1 cellular context compared by ENCODE assay signal in genomic region chr19:47227347-47228167, GRCh38.
A peak's percentile ranks its signal among the peaks of the same experiment; 100 is the strongest.
TF ChIP-seq lines count a peak whose summit lies in the region.

No MANE protein-coding gene starts in this region.

TF ChIP-seq in HepG2, 621 proteins besides CTCF, POLR2A, EP300 and RAD21 (continued from another document and continues in another):
- TF ChIP-seq THRA (CRISPR knock-in tag; IDR thresholded peaks at IDR 0.05; ENCODE audit: borderline replicate concordance) (peak; percentile 32; the same call in 1 of the 2 replicates), UBTF (CRISPR knock-in tag; IDR thresholded peaks at IDR 0.05) (no peak; the same call in 1 of the 2 replicates), HMGA1 (CRISPR knock-in tag; conservative IDR thresholded peaks at IDR 0.05) (no peak), ZNF724P (CRISPR knock-in tag; IDR thresholded peaks at IDR 0.05; ENCODE audit: borderline replicate concordance) (no peak), ZNF574 (CRISPR knock-in tag; IDR thresholded peaks at IDR 0.05) (peak; percentile 57), MTA3 (CRISPR knock-in tag; IDR thresholded peaks at IDR 0.05) (no peak), ZHX1 (CRISPR knock-in tag; IDR thresholded peaks at IDR 0.05; ENCODE audit: low read depth) (no peak), ZNF740 (CRISPR knock-in tag; IDR thresholded peaks at IDR 0.05) (peak; percentile 96), GPBP1L1 (CRISPR knock-in tag; IDR thresholded peaks at IDR 0.05) (no peak), AKNA (CRISPR knock-in tag; IDR thresholded peaks at IDR 0.05; ENCODE audit: borderline replicate concordance) (no peak), YEATS2 (CRISPR knock-in tag; IDR thresholded peaks at IDR 0.05; ENCODE audit: borderline replicate concordance) (0 out of 2 replicates have a peak, but pooled peaks have one; percentile 15), SP2 (CRISPR knock-in tag; IDR thresholded peaks at IDR 0.05) (no peak), PAXIP1 (CRISPR knock-in tag; conservative IDR thresholded peaks at IDR 0.05) (peak; percentile 66), ISL2 (CRISPR knock-in tag; IDR thresholded peaks at IDR 0.05) (0 out of 2 replicates have a peak, but pooled peaks have one; percentile 24), THAP11 (CRISPR knock-in tag; IDR thresholded peaks at IDR 0.05) (peak; percentile 51), FOXC1 (CRISPR knock-in tag; IDR thresholded peaks at IDR 0.05; ENCODE audit: borderline replicate concordance) (no peak), TAF15 (IDR thresholded peaks at IDR 0.05; ENCODE audit: low read depth, low read length, poor library complexity, severe bottlenecking) (no peak), THAP8 (CRISPR knock-in tag; IDR thresholded peaks at IDR 0.05; ENCODE audit: borderline replicate concordance) (no peak), ZNF770 (CRISPR knock-in tag; IDR thresholded peaks at IDR 0.05) (peak; percentile 100), ERF (CRISPR knock-in tag; IDR thresholded peaks at IDR 0.05) (no peak; the same call in 1 of the 2 replicates), HMG20A (CRISPR knock-in tag; IDR thresholded peaks at IDR 0.05; ENCODE audit: borderline replicate concordance) (peak; percentile 21; the same call in 1 of the 2 replicates), ZNF331 (CRISPR knock-in tag; IDR thresholded peaks at IDR 0.05) (peak; percentile 67), ZNF496 (CRISPR knock-in tag; IDR thresholded peaks at IDR 0.05; ENCODE audit: insufficient replicate concordance) (no peak), DNMT3B (CRISPR knock-in tag; conservative IDR thresholded peaks at IDR 0.05) (no peak; the same call in 1 of the 2 replicates), ATF3 (CRISPR knock-in tag; IDR thresholded peaks at IDR 0.05) (0 out of 2 replicates have a peak, but pooled peaks have one; percentile 31), RBFOX2 (IDR thresholded peaks at IDR 0.05; ENCODE audit: low read depth, low read length) (no peak)
